In the genomic region with DNA sequence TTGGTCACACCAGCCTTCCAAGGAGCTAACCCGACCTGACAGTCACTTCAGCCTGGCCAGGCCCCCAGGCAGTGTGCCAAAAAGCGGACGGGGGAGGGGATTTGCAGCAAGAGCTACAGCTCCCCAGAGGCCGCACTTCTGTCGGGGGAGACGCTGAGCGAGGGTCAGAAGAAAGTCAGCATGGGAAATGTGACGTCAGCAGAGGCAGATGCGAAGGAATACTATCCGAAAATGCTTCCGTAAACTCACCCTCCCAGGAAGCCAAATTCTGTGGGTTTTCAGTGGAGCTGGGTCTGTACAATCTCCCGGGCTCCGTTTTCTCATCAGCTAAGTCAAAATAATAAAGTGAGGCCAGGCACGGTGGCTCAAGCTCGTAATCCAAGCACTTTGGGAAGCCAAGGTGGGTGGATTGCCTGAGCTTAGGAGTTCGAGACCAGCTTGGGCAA, we compare ENCODE assay signal across 10 cellular contexts. TPM values are rescaled to one million over a fixed set of nuclear protein-coding genes. Genes with fewer than 3 reads are reported as not detected.
A peak's percentile ranks its signal among the peaks of the same experiment; 100 is the strongest.
DNase-seq lines count a peak whose midpoint lies in the region; ATAC-seq, FAIRE-seq and TF ChIP-seq lines count a peak whose summit lies in the region.
"Had no signal": no experiment of that assay in that cellular context is flagged by ENCODE, and none has a peak within 500 bp of the region (broad histone marks: within the 10 kb centered on the region; RNA-seq: fewer than 3 reads in every experiment).

No MANE protein-coding gene starts in this region.

- H2AK5ac ChIP-seq in H9 (ENCODE audit: insufficient read length, low read length), result no peak overlapping the region

- peak overlapping the region in 2 of 3 experiments; percentile 34 to 55; a peak in 2 of 7 replicates for H3K27ac Mint-ChIP-seq in H9

- no peak overlapping the region for H2BK120ac ChIP-seq in H9 (ENCODE audit: low read depth, low read length, poor library complexity, severe bottlenecking)

- H2BK12ac ChIP-seq in H9 (ENCODE audit: insufficient read length, low read depth, low read length), result no peak overlapping the region

- no peak for DNase-seq in H9
- DNase-seq in brain microvascular endothelial cell, result peak; percentile 94
- DNase-seq in left colon, result peak; percentile 66 to 86
- no peak for DNase-seq in RCC 7860 (ENCODE audit: low spot score)
- DNase-seq: cortex of kidney, NCI-H1048 had no signal

- no peaks in the 10 kb centered on the region for H4K20me1 ChIP-seq in H9 (ENCODE audit: control insufficient read depth, insufficient read depth, insufficient read length)

- no peak overlapping the region for H4K91ac ChIP-seq in H9 (ENCODE audit: insufficient read length, low read depth, low read length)

- no peak for ATAC-seq in left colon
- ATAC-seq in GM19395 (IDR thresholded peaks at IDR 0.05; ENCODE audit: unreplicated experiment), result no peak
- ATAC-seq in GM19463 (IDR thresholded peaks at IDR 0.05; ENCODE audit: unreplicated experiment), result no peak
- no peak for ATAC-seq in activated CD4-positive, CD25-positive, alpha-beta regulatory T cell treated with anti-CD3 and anti-CD28 coated beads, Interleukin-2, amount 50 U/mL, for 24 hours

- H3K56ac ChIP-seq in H9 (ENCODE audit: insufficient read length, low read depth, low read length), result no peak overlapping the region

- H3K4me3 ChIP-seq in brain microvascular endothelial cell (ENCODE audit: low read depth, low read length) (no peak overlapping the region), skeletal muscle tissue (ENCODE audit: low read length in 3 of 3) (no peak overlapping the region)

- H3K4me1 ChIP-seq in H9 (ENCODE audit: insufficient read depth, low read length) (peaks cover 27% of the 10 kb centered on the region; the same call in 1 of the 2 replicates), skeletal muscle tissue (ENCODE audit: control insufficient read depth in 3 of 3, insufficient read depth in 3 of 3, low read length in 3 of 3) (peaks cover 44 to 56% (median 51%) of the 10 kb centered on the region in 3 donors)

- H3K36me3 ChIP-seq in brain microvascular endothelial cell (replicated peaks), result no peaks in the 10 kb centered on the region
- H3K36me3 ChIP-seq in skeletal muscle tissue (ENCODE audit: control insufficient read depth in 3 of 3, insufficient read depth in 3 of 3, low read length in 3 of 3), result no peaks in the 10 kb centered on the region

- no peaks in the 10 kb centered on the region for H3K9me3 Mint-ChIP-seq in H9

- no peak overlapping the region for H2BK5ac ChIP-seq in H9 (ENCODE audit: insufficient read length, low read length)

- in situ Hi-C loops in brain microvascular endothelial cell (cut with HindIII; ENCODE audit: low pct_ligation_motif_present, low sequenced_read_pairs), result no loop called here

- no peaks in the 10 kb centered on the region for H3K9me3 ChIP-seq in H9 (ENCODE audit: control insufficient read depth, low read depth, low read length)
- H3K9me3 ChIP-seq in skeletal muscle tissue (ENCODE audit: control insufficient read depth in 3 of 3, low read length in 3 of 3), result no peaks in the 10 kb centered on the region

- no CpG with 5 or more reads among the region's 16 CpGs for WGBS in H9 (ENCODE audit: extremely low coverage, insufficient read length, low lambda C conversion rate)

- no peak overlapping the region; a peak in 1 of 5 replicates for H3K4me3 Mint-ChIP-seq in H9

- TF ChIP-seq CTCF in H9 (conservative IDR thresholded peaks at IDR 0.05) (no peak), brain microvascular endothelial cell (IDR thresholded peaks at IDR 0.05; ENCODE audit: low read depth, low read length, missing control alignments) (no peak)

- no peak overlapping the region for H2BK15ac ChIP-seq in H9 (ENCODE audit: low read depth, low read length)

- H3K79me1 ChIP-seq in H9 (ENCODE audit: insufficient read depth, low read depth, low read length, poor library complexity, severe bottlenecking), result no peaks in the 10 kb centered on the region

- H4K8ac ChIP-seq in H9 (replicated peaks; ENCODE audit: insufficient read length, low read depth, low read length), result no peak overlapping the region

- no peaks in the 10 kb centered on the region; a peak in 1 of 7 replicates for H3K36me3 Mint-ChIP-seq in H9 (ENCODE audit: insufficient read depth in 1 of 3, low read depth in 3 of 3)

- H2BK20ac ChIP-seq in H9 (ENCODE audit: low read depth, low read length, poor library complexity, severe bottlenecking), result no peak overlapping the region

- H3K27ac ChIP-seq in H9 (ENCODE audit: insufficient read length, low read depth, low read length) (no peak overlapping the region), brain microvascular endothelial cell (peak overlapping the region; percentile 88), skeletal muscle tissue (ENCODE audit: low read depth, low read length) (peak overlapping the region; percentile 79)

- no peaks in the 10 kb centered on the region for H3K79me2 ChIP-seq in H9 (ENCODE audit: insufficient read depth, low read length)

- H3K18ac ChIP-seq in H9 (ENCODE audit: insufficient read length, low read depth, low read length), result no peak overlapping the region

- H4K5ac ChIP-seq in H9 (ENCODE audit: insufficient read length, low read depth, low read length), result no peak overlapping the region

- intact Hi-C loops in left colon (cut with DNase I, micrococcal nuclease), result no loop called here

- no peak overlapping the region for H3K23ac ChIP-seq in H9 (ENCODE audit: insufficient read length, low read depth, low read length)

- no peak overlapping the region for H3T11ph ChIP-seq in H9 (ENCODE audit: low read length)

- no peaks in the 10 kb centered on the region for H3K27me3 ChIP-seq in H9 (ENCODE audit: insufficient read depth, low read length)
- H3K27me3 ChIP-seq in brain microvascular endothelial cell (replicated peaks), result no peaks in the 10 kb centered on the region
- peaks cover 0 to 25% (median 8%) of the 10 kb centered on the region in 3 donors for H3K27me3 ChIP-seq in skeletal muscle tissue (ENCODE audit: control insufficient read depth in 3 of 3, insufficient read depth in 3 of 3, low read length in 3 of 3)

- no peak overlapping the region for H3K4ac ChIP-seq in H9 (ENCODE audit: low read depth, low read length)

- no peak for FAIRE-seq in RCC 7860 (lab: Jason Lieb, UNC)

- no peak overlapping the region for H3K14ac ChIP-seq in H9 (ENCODE audit: insufficient read depth, low read length)

- peaks cover 67 to 77% of the 10 kb centered on the region in 2 experiments for H3K4me1 Mint-ChIP-seq in H9

- no peak overlapping the region for H2AFZ ChIP-seq in H9 (ENCODE audit: low read length)

- no peaks in the 10 kb centered on the region for H3K23me2 ChIP-seq in H9 (ENCODE audit: insufficient read length, low read depth, low read length, poor library complexity, severe bottlenecking)

- H3K4me2 ChIP-seq in H9 (ENCODE audit: insufficient read depth, insufficient read length, low read length), result no peak overlapping the region

- no peaks in the 10 kb centered on the region for H3K27me3 Mint-ChIP-seq in H9 (ENCODE audit: low read depth)

- H3K9ac ChIP-seq in H9 (ENCODE audit: extremely low read depth, insufficient read length, low read length) (no peak overlapping the region), skeletal muscle tissue (ENCODE audit: low read depth in 1 of 3, low read length in 3 of 3) (peak overlapping the region; percentile 20 to 68 (median 38))

RNA-seq across cellular contexts. Expression of a gene that starts 28.5 kb away (rescaled TPM):
- total RNA-seq in H9 (2021) (27.7 and 31.1 TPM in 2 replicates), left colon (100 to 1,000 TPM; 110 to 165 TPM), skeletal muscle tissue (25.6 TPM)

Comparison
In these comparisons a context has a peak if more than half of its experiments do, and no peak if none do; other contexts are left out.
1. DNase-seq: peak in brain microvascular endothelial cell (single experiment) and left colon (2 of 2); none in H9 (single experiment) and RCC 7860 (single experiment).